Comparison of ENCODE assay signal across 18 cellular contexts in the genomic region with DNA sequence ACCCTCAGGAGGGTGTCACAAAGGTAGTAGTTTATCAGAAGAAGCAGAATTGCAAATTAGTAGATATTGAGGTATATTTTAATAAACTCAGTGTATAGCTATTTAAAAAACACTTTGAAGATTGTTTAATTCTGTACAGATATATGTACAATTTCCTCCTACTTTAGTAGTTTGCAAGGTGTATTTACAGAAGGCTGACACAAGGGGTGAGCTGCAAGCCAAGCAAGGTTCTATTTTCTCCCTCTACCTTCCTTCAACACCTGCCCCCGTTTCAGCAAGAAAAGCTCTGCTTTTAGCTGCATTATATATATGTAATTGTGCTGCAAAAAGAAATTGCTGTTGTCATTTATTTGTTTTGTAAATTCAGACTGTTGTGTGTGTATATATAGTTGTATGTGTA.
"Had no signal": no experiment of that assay in that cellular context is flagged by ENCODE, and none has a peak within 500 bp of the region (broad histone marks: within the 10 kb centered on the region; RNA-seq: fewer than 3 reads in every experiment).

No MANE protein-coding gene starts in this region.

- H3K4me1 ChIP-seq: transverse colon had no signal

- H3K36me3 Mint-ChIP-seq: activated naive CD8-positive, alpha-beta T cell; naive thymus-derived CD4-positive, alpha-beta T cell had no signal

- H3K9me3 Mint-ChIP-seq: dendritic cell treated with granulocyte-macrophage colony-stimulating factor and Interleukin-4, amounts not matched to agents 40 ng/mL and 50 ng/mL, for 4 days; naive thymus-derived CD4-positive, alpha-beta T cell had no signal

- H3K27me3 Mint-ChIP-seq: activated naive CD8-positive, alpha-beta T cell; dendritic cell treated with granulocyte-macrophage colony-stimulating factor and Interleukin-4, amounts not matched to agents 40 ng/mL and 50 ng/mL, for 4 days had no signal

- H3K27ac ChIP-seq: body of pancreas, transverse colon had no signal

- H3K27me3 ChIP-seq: body of pancreas, transverse colon had no signal

- H3K36me3 ChIP-seq: transverse colon had no signal

- H3K4me1 Mint-ChIP-seq: naive thymus-derived CD4-positive, alpha-beta T cell; T-helper 17 cell had no signal

- H3K4me3 ChIP-seq: body of pancreas, transverse colon had no signal

- H3K27ac Mint-ChIP-seq: activated CD8-positive, alpha-beta T cell treated with anti-CD3 and anti-CD28 coated beads, Interleukin-2, amount 10 ng/mL, durations not matched to agents 7 days and 5 days; activated naive CD8-positive, alpha-beta T cell; dendritic cell treated with granulocyte-macrophage colony-stimulating factor and Interleukin-4, amounts not matched to agents 40 ng/mL and 50 ng/mL, for 4 days; naive thymus-derived CD4-positive, alpha-beta T cell; T-helper 17 cell had no signal

- H3K4me3 Mint-ChIP-seq: activated CD8-positive, alpha-beta T cell treated with anti-CD3 and anti-CD28 coated beads, Interleukin-2, amount 10 ng/mL, durations not matched to agents 7 days and 5 days; activated naive CD8-positive, alpha-beta T cell; dendritic cell treated with granulocyte-macrophage colony-stimulating factor and Interleukin-4, amounts not matched to agents 40 ng/mL and 50 ng/mL, for 4 days; naive thymus-derived CD4-positive, alpha-beta T cell; T-helper 17 cell had no signal

- FAIRE-seq: islet of Langerhans, small intestine had no signal

- DNase-seq: activated CD4-positive, alpha-beta T cell treated with anti-CD3 and anti-CD28 coated beads for 48 hours; activated CD8-positive, alpha-beta memory T cell treated with anti-CD3 and anti-CD28 coated beads, Interleukin-2, amount 50 U/mL, for 4 hours; activated CD8-positive, alpha-beta T cell treated with anti-CD3 and anti-CD28 coated beads, Interleukin-2, amount 10 ng/mL, durations not matched to agents 7 days and 5 days; activated gamma-delta T cell treated with Interleukin-2 at 50 U/mL for 16 hours; amniotic stem cell; body of pancreas; effector memory CD4-positive, alpha-beta T cell; erythroblast; naive thymus-derived CD4-positive, alpha-beta T cell; right cardiac atrium; small intestine; stimulated activated CD4-positive, alpha-beta T cell treated with anti-CD3 and anti-CD28 coated beads, Interleukin-4, amount 100 ng/mL, for 24 hours; stimulated activated naive CD8-positive, alpha-beta T cell treated with anti-CD3 and anti-CD28 coated beads, Interleukin-15, Interleukin-2, amounts not matched to agents 100 U/mL and 50 U/mL, for 24 hours; T-helper 17 cell; transverse colon had no signal

- H3K9me3 ChIP-seq: body of pancreas, transverse colon had no signal

- ATAC-seq: activated CD8-positive, alpha-beta T cell treated with anti-CD3 and anti-CD28 coated beads, Interleukin-2, amount 10 ng/mL, durations not matched to agents 7 days and 5 days; body of pancreas; naive thymus-derived CD4-positive, alpha-beta T cell; right cardiac atrium; stimulated activated naive CD8-positive, alpha-beta T cell treated with anti-CD3 and anti-CD28 coated beads, Interleukin-15, Interleukin-2, amounts not matched to agents 100 U/mL and 50 U/mL, for 24 hours; T-helper 17 cell had no signal
